In genomic region chr3:172753125-172753524, GRCh38 we compare ENCODE assay signal across 1 cellular context.
TF ChIP-seq lines count a peak whose summit lies in the region.

No MANE protein-coding gene starts in this region.

TF ChIP-seq in GM12878, 131 proteins besides CTCF, POLR2A, EP300 and RAD21:
- TF ChIP-seq SPI1 (IDR thresholded peaks at IDR 0.05; ENCODE audit: borderline replicate concordance, insufficient read depth, low read depth, low read length) (no peak), SMARCA5 (IDR thresholded peaks at IDR 0.05) (0 out of 2 replicates have a peak, but pooled peaks have one; percentile 14)
